Comparison of ENCODE assay signal across 29 cellular contexts in genomic region chr16:76956394-76956793, GRCh38.
"Had no signal": no experiment of that assay in that cellular context is flagged by ENCODE, and none has a peak within 500 bp of the region (broad histone marks: within the 10 kb centered on the region; RNA-seq: fewer than 3 reads in every experiment).

No MANE protein-coding gene starts in this region.

- H3K27me3 Mint-ChIP-seq: activated CD4-positive, alpha-beta T cell treated with anti-CD3 and anti-CD28 coated beads for 36 hours; activated CD8-positive, alpha-beta memory T cell treated with anti-CD3 and anti-CD28 coated beads, Interleukin-2, amount 10 ng/mL, durations not matched to agents 7 days and 5 days; activated naive CD4-positive, alpha-beta T cell treated with anti-CD3 and anti-CD28 coated beads, Interleukin-2, amount 50 U/mL, for 24 hours; effector memory CD8-positive, alpha-beta T cell; naive B cell; progenitor cell of endocrine pancreas had no signal

- H3K9me3 Mint-ChIP-seq: T-helper 2 cell treated with Interferon-gamma antibody and Interleukin-4, amounts not matched to agents 5 μg/mL and 100 μg/mL, for 36 hours had no signal

- H3K4me3 Mint-ChIP-seq: activated CD4-positive, alpha-beta T cell treated with anti-CD3 and anti-CD28 coated beads for 36 hours; activated CD8-positive, alpha-beta memory T cell treated with anti-CD3 and anti-CD28 coated beads, Interleukin-2, amount 10 ng/mL, durations not matched to agents 7 days and 5 days; activated CD8-positive, alpha-beta T cell treated with anti-CD3 and anti-CD28 coated beads, Interleukin-2, amount 10 ng/mL, durations not matched to agents 7 days and 5 days; activated naive CD4-positive, alpha-beta T cell treated with anti-CD3 and anti-CD28 coated beads, Interleukin-2, amount 50 U/mL, for 24 hours; effector memory CD8-positive, alpha-beta T cell; mesothelial cell of epicardium; naive B cell; nephron progenitor cell; T-helper 2 cell treated with Interferon-gamma antibody and Interleukin-4, amounts not matched to agents 5 μg/mL and 100 μg/mL, for 36 hours had no signal

- H3K27ac Mint-ChIP-seq: activated CD4-positive, alpha-beta T cell treated with anti-CD3 and anti-CD28 coated beads for 36 hours; activated CD8-positive, alpha-beta memory T cell treated with anti-CD3 and anti-CD28 coated beads, Interleukin-2, amount 10 ng/mL, durations not matched to agents 7 days and 5 days; activated CD8-positive, alpha-beta T cell treated with anti-CD3 and anti-CD28 coated beads, Interleukin-2, amount 10 ng/mL, durations not matched to agents 7 days and 5 days; activated naive CD4-positive, alpha-beta T cell treated with anti-CD3 and anti-CD28 coated beads, Interleukin-2, amount 50 U/mL, for 24 hours; activated T-helper 2 cell treated with anti-CD3 and anti-CD28 coated beads, Interferon-gamma antibody, Interleukin-2, Interleukin-4, amounts not matched to agents 10 μg/mL and 5 μg/mL and 100 μg/mL, durations not matched to agents 14 hours and 24 hours and 36 hours; effector memory CD8-positive, alpha-beta T cell; mesothelial cell of epicardium; naive B cell; nephron progenitor cell; progenitor cell of endocrine pancreas; T-helper 2 cell treated with Interferon-gamma antibody and Interleukin-4, amounts not matched to agents 5 μg/mL and 100 μg/mL, for 36 hours had no signal

- H3K9me3 ChIP-seq: gastroesophageal sphincter, ovary had no signal

- ATAC-seq: activated CD4-positive, alpha-beta T cell treated with anti-CD3 and anti-CD28 coated beads for 36 hours; activated CD8-positive, alpha-beta memory T cell treated with anti-CD3 and anti-CD28 coated beads, Interleukin-2, amount 10 ng/mL, durations not matched to agents 7 days and 5 days; activated CD8-positive, alpha-beta T cell treated with anti-CD3 and anti-CD28 coated beads, Interleukin-2, amount 10 ng/mL, durations not matched to agents 7 days and 5 days; effector memory CD8-positive, alpha-beta T cell; gastroesophageal sphincter; left ventricle myocardium superior had no signal

- H3K4me1 Mint-ChIP-seq: activated CD4-positive, alpha-beta T cell treated with anti-CD3 and anti-CD28 coated beads for 36 hours; activated CD8-positive, alpha-beta memory T cell treated with anti-CD3 and anti-CD28 coated beads, Interleukin-2, amount 10 ng/mL, durations not matched to agents 7 days and 5 days; activated naive CD4-positive, alpha-beta T cell treated with anti-CD3 and anti-CD28 coated beads, Interleukin-2, amount 50 U/mL, for 24 hours; naive B cell had no signal

- H3K36me3 ChIP-seq: gastroesophageal sphincter, ovary, sigmoid colon, tibial nerve had no signal

- H3K4me3 ChIP-seq: gastroesophageal sphincter, ovary, sigmoid colon, tibial nerve had no signal

- H3K27ac ChIP-seq: gastroesophageal sphincter, ovary, sigmoid colon, tibial nerve had no signal

- H3K4me1 ChIP-seq: gastroesophageal sphincter, sigmoid colon, tibial nerve had no signal

- H3K27me3 ChIP-seq: gastroesophageal sphincter, ovary, sigmoid colon, tibial nerve had no signal

- DNase-seq: activated CD4-positive, alpha-beta T cell treated with anti-CD3 and anti-CD28 coated beads for 36 hours; activated CD4-positive, CD25-positive, alpha-beta regulatory T cell; activated CD8-positive, alpha-beta memory T cell treated with anti-CD3 and anti-CD28 coated beads, Interleukin-2, amount 10 ng/mL, durations not matched to agents 7 days and 5 days; activated CD8-positive, alpha-beta T cell treated with anti-CD3 and anti-CD28 coated beads, Interleukin-2, amount 10 ng/mL, durations not matched to agents 7 days and 5 days; activated T-cell treated with anti-CD3 and anti-CD28 coated beads, Interleukin-2, amount 50 U/mL, for 48 hours; anterior cingulate cortex; cortex of kidney; effector memory CD8-positive, alpha-beta T cell; erythroblast; head of caudate nucleus; hypothalamus; islet precursor cell; left ventricle myocardium superior; naive B cell; nephron progenitor cell; ovary; sigmoid colon; small intestine; stimulated activated CD4-positive, alpha-beta T cell treated with anti-CD3 and anti-CD28 coated beads, Interleukin-15, amount 100 ng/mL, for 24 hours; stimulated activated CD4-positive, alpha-beta T cell treated with anti-CD3 and anti-CD28 coated beads, Interleukin-2, amount 100 ng/mL, for 24 hours; stimulated activated naive CD4-positive, alpha-beta T cell; T-helper 1 cell had no signal

- H3K36me3 Mint-ChIP-seq: activated CD8-positive, alpha-beta memory T cell treated with anti-CD3 and anti-CD28 coated beads, Interleukin-2, amount 10 ng/mL, durations not matched to agents 7 days and 5 days; activated naive CD4-positive, alpha-beta T cell treated with anti-CD3 and anti-CD28 coated beads, Interleukin-2, amount 50 U/mL, for 24 hours; mesothelial cell of epicardium had no signal
